ENCODE assay signal across 13 cellular contexts in genomic region chr10:3077940-3078630, GRCh38. TPM values are rescaled to one million over a fixed set of nuclear protein-coding genes. Genes with fewer than 3 reads are reported as not detected.
DNase-seq lines count a peak whose midpoint lies in the region; ATAC-seq and TF ChIP-seq lines count a peak whose summit lies in the region.
"Had no signal": no experiment of that assay in that cellular context is flagged by ENCODE, and none has a peak within 500 bp of the region (broad histone marks: within the 10 kb centered on the region; RNA-seq: fewer than 3 reads in every experiment).

No MANE protein-coding gene starts in this region.

- H2BK12ac ChIP-seq in neuronal stem cell (ENCODE audit: low read length), result no peak overlapping the region

- intact Hi-C loops in CD14-positive monocyte (cut with micrococcal nuclease), result no loop called here

- H3K9me3 Mint-ChIP-seq in T-helper 1 cell treated with Interleukin-12 subunit alpha and Interleukin-12 subunit beta and Interleukin-4 antibody, amounts not matched to agents 30 μg/mL and 1 μg/mL, for 36 hours, result no peaks in the 10 kb centered on the region
- H3K9me3 Mint-ChIP-seq in CD14-positive monocyte, result peaks cover 0 to 2% (median 0%) of the 10 kb centered on the region in 7 donors

- H3K9ac ChIP-seq in neuronal stem cell (ENCODE audit: low read depth, low read length, poor library complexity), result no peak overlapping the region

- no peak overlapping the region for H2BK120ac ChIP-seq in neuronal stem cell (ENCODE audit: low read depth, low read length)

- no peak overlapping the region for H3K4me2 ChIP-seq in neuronal stem cell (ENCODE audit: insufficient read depth, low read length, poor library complexity, severe bottlenecking)

- TF ChIP-seq POLR2A in suprapubic skin (IDR thresholded peaks at IDR 0.05), result no peak

- no peaks in the 10 kb centered on the region for H3K9me3 ChIP-seq in neuronal stem cell (replicated peaks in 1 of 2; ENCODE audit: control insufficient read depth in 2 of 2, insufficient read depth in 1 of 2, low read depth in 1 of 2, low read length in 2 of 2)
- H3K9me3 ChIP-seq in suprapubic skin, result no peaks in the 10 kb centered on the region
- H3K9me3 ChIP-seq: lower lobe of right lung, SJCRH30 had no signal

- no CpG with 5 or more reads among the region's 10 CpGs for WGBS in neuronal stem cell (ENCODE audit: extremely low coverage in 2 of 2, insufficient read length in 2 of 2, insufficient replicate concordance in 1 of 2), 2 donors
- 77% methylated on average over 10 of the region's 10 CpGs for WGBS in suprapubic skin

- H4K91ac ChIP-seq in neuronal stem cell (ENCODE audit: low read depth, low read length, poor library complexity), result no peak overlapping the region

- H3K27me3 Mint-ChIP-seq in T-helper 1 cell treated with Interleukin-12 subunit alpha and Interleukin-12 subunit beta and Interleukin-4 antibody, amounts not matched to agents 30 μg/mL and 1 μg/mL, for 36 hours (ENCODE audit: low read depth), result no peaks in the 10 kb centered on the region
- peaks cover 0 to 1% (median 0%) of the 10 kb centered on the region in 3 donors for H3K27me3 Mint-ChIP-seq in CD14-positive monocyte (ENCODE audit: low read depth in 3 of 3)

- H3K4me3 ChIP-seq in neuronal stem cell (ENCODE audit: low read length in 2 of 2), result no peak overlapping the region
- no peak overlapping the region for H3K4me3 ChIP-seq in suprapubic skin
- H3K4me3 ChIP-seq: lower lobe of right lung, SJCRH30 had no signal

- H3K36me3 Mint-ChIP-seq in T-helper 1 cell treated with Interleukin-12 subunit alpha and Interleukin-12 subunit beta and Interleukin-4 antibody, amounts not matched to agents 30 μg/mL and 1 μg/mL, for 36 hours (ENCODE audit: low read depth), result peaks cover 26% of the 10 kb centered on the region
- H3K36me3 Mint-ChIP-seq in CD14-positive monocyte, result peaks cover 10 to 23% of the 10 kb centered on the region in 2 donors

- no peaks in the 10 kb centered on the region for H3K79me1 ChIP-seq in neuronal stem cell (ENCODE audit: low read depth, low read length)

- H2AFZ ChIP-seq in neuronal stem cell (ENCODE audit: low read length), result no peak overlapping the region

- ATAC-seq in GM18873 (IDR thresholded peaks at IDR 0.05; ENCODE audit: low FRiP score, unreplicated experiment), result no peak
- ATAC-seq: lower lobe of right lung had no signal

- H3K18ac ChIP-seq in neuronal stem cell (ENCODE audit: low read length), result peak overlapping the region; percentile 17

- peaks cover 0 to 1% of the 10 kb centered on the region in 2 donors for H3K36me3 ChIP-seq in neuronal stem cell (replicated peaks in 1 of 2; ENCODE audit: control insufficient read depth in 2 of 2, insufficient read depth in 2 of 2, low read length in 2 of 2)
- peaks cover 11% of the 10 kb centered on the region for H3K36me3 ChIP-seq in suprapubic skin
- H3K36me3 ChIP-seq: lower lobe of right lung, SJCRH30 had no signal

- peak overlapping the region; percentile 15 for H3K27ac Mint-ChIP-seq in T-helper 1 cell treated with Interleukin-12 subunit alpha and Interleukin-12 subunit beta and Interleukin-4 antibody, amounts not matched to agents 30 μg/mL and 1 μg/mL, for 36 hours
- no peak overlapping the region for H3K27ac Mint-ChIP-seq in CD14-positive monocyte

- H2BK15ac ChIP-seq in neuronal stem cell (ENCODE audit: low read length), result no peak overlapping the region

- H3K27me3 ChIP-seq in neuronal stem cell (ENCODE audit: control insufficient read depth in 3 of 3, insufficient read depth in 3 of 3, low read depth in 1 of 3, low read length in 3 of 3), result no peaks in the 10 kb centered on the region
- H3K27me3 ChIP-seq in suprapubic skin, result no peaks in the 10 kb centered on the region
- H3K27me3 ChIP-seq: SJCRH30 had no signal

- H2BK5ac ChIP-seq in neuronal stem cell (ENCODE audit: low read length), result no peak overlapping the region

- DNase-seq in T-helper 1 cell (no peak), NCI-H2171 treated with DMSO at 0.1 percent for 48 hours (lab: John Stamatoyannopoulos, UW) (peak; percentile 73), brain pericyte (ENCODE audit: low read depth, low spot score) (peak; percentile 87), neuronal stem cell (ENCODE audit: low spot score) (no peak), CD14-positive monocyte (ENCODE audit: low spot score) (no peak), suprapubic skin (ENCODE audit: low spot score in 2 of 2) (no peak)
- DNase-seq: activated T-cell treated with anti-CD3 and anti-CD28 coated beads, Interleukin-2, amount 50 U/mL, for 1 hour; aorta; lower lobe of right lung; NCI-H524 treated with DMSO at 0.1 percent for 48 hours; SJCRH30 had no signal

- H3K27ac ChIP-seq in neuronal stem cell (replicated peaks; ENCODE audit: low read length) (no peak overlapping the region), suprapubic skin (no peak overlapping the region)
- H3K27ac ChIP-seq: lower lobe of right lung, SJCRH30 had no signal

- no peak overlapping the region for H3K4ac ChIP-seq in neuronal stem cell (ENCODE audit: low read length)

- TF ChIP-seq CTCF in CD14-positive monocyte (IDR thresholded peaks at IDR 0.05), result no peak
- TF ChIP-seq CTCF in suprapubic skin (IDR thresholded peaks at IDR 0.05), result no peak

- H3K4me1 ChIP-seq in neuronal stem cell (ENCODE audit: control insufficient read depth in 2 of 2, insufficient read depth in 1 of 2, low read depth in 1 of 2, low read length in 2 of 2) (peaks cover 0 to 11% of the 10 kb centered on the region in 2 donors), suprapubic skin (peaks cover 11% of the 10 kb centered on the region)
- H3K4me1 ChIP-seq: lower lobe of right lung, SJCRH30 had no signal

- no peak overlapping the region for H2AK5ac ChIP-seq in neuronal stem cell (ENCODE audit: low read depth, low read length)

- H4K8ac ChIP-seq in neuronal stem cell (ENCODE audit: low read depth, low read length), result no peak overlapping the region

- H3K14ac ChIP-seq in neuronal stem cell (ENCODE audit: low read length), result no peak overlapping the region

- no peak overlapping the region for H3K23ac ChIP-seq in neuronal stem cell (ENCODE audit: low read depth, low read length, poor library complexity)

- no peak for TF ChIP-seq EP300 in suprapubic skin (IDR thresholded peaks at IDR 0.05)

- no peak overlapping the region for H3K4me3 Mint-ChIP-seq in T-helper 1 cell treated with Interleukin-12 subunit alpha and Interleukin-12 subunit beta and Interleukin-4 antibody, amounts not matched to agents 30 μg/mL and 1 μg/mL, for 36 hours
- H3K4me3 Mint-ChIP-seq in CD14-positive monocyte, result no peak overlapping the region

- peaks cover 38% of the 10 kb centered on the region for H3K4me1 Mint-ChIP-seq in T-helper 1 cell treated with Interleukin-12 subunit alpha and Interleukin-12 subunit beta and Interleukin-4 antibody, amounts not matched to agents 30 μg/mL and 1 μg/mL, for 36 hours (ENCODE audit: low read depth)
- no peaks in the 10 kb centered on the region for H3K4me1 Mint-ChIP-seq in CD14-positive monocyte

RNA-seq across cellular contexts. Expression of gene PFKP, which starts 10.7 kb away (rescaled TPM):
- polyA plus RNA-seq in neuronal stem cell (2013, experiment 1 of 2), result 21.1 TPM
- 21.1 TPM for polyA plus RNA-seq in neuronal stem cell (2013, experiment 2 of 2)
- 1 to 10 TPM; 6.5 to 8.1 TPM for polyA plus RNA-seq in CD14-positive monocyte
- 10 to 100 TPM; 36.7 to 58.9 (median 44.7) TPM for total RNA-seq in suprapubic skin

Comparison
In these comparisons a context has a peak if more than half of its experiments do, and no peak if none do; other contexts are left out.
1. DNase-seq: peak in NCI-H2171 treated with DMSO at 0.1 percent for 48 hours (single experiment) and brain pericyte (single experiment); none in T-helper 1 cell (0 of 5), neuronal stem cell (single experiment), CD14-positive monocyte (single experiment) and suprapubic skin (0 of 2).